ENCODE assay signal across 8 cellular contexts in the genomic region with DNA sequence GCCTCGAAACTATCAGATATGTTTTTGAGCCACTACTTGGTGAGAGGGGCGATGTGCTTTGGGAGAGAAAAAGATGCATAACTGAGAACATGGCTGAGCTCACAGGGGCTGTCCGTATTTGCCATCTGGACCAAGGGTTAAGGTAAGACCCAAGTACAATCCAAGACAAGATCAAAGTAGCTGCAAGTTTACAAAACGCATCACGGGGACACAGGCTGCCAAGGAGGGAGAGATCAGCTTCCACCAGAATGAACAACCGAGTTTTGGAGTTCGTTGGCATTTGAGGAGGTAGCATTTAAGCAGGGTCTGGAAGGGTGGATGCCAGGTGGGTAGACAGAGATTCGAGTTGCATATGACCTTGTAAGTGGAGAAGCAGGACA. TPM values are rescaled to one million over a fixed set of nuclear protein-coding genes. Genes with fewer than 3 reads are reported as not detected.
DNase-seq lines count a peak whose midpoint lies in the region; TF ChIP-seq lines count a peak whose summit lies in the region.

No MANE protein-coding gene starts in this region.

- WGBS in adrenal gland, 4 donors: 53 to 58% (median 57%) methylated on average over 8 of the region's 8 CpGs

- TF ChIP-seq CTCF in adrenal gland (IDR thresholded peaks at IDR 0.05): no peak

- peak overlapping the region; percentile 89 for H3K4me3 Mint-ChIP-seq in T-helper 1 cell treated with Interleukin-12 subunit alpha and Interleukin-12 subunit beta and Interleukin-4 antibody, amounts not matched to agents 30 μg/mL and 1 μg/mL, for 36 hours

- H3K27ac ChIP-seq in adrenal gland (peak overlapping the region in 3 of 5 donors; percentile 90 to 98 (median 94)), temporal lobe (ENCODE audit: low read depth, low read length) (peak overlapping the region; percentile 40)

- no peaks in the 10 kb centered on the region for H3K9me3 Mint-ChIP-seq in T-helper 1 cell treated with Interleukin-12 subunit alpha and Interleukin-12 subunit beta and Interleukin-4 antibody, amounts not matched to agents 30 μg/mL and 1 μg/mL, for 36 hours

- H3K4me1 Mint-ChIP-seq in T-helper 1 cell treated with Interleukin-12 subunit alpha and Interleukin-12 subunit beta and Interleukin-4 antibody, amounts not matched to agents 30 μg/mL and 1 μg/mL, for 36 hours (ENCODE audit: low read depth): peaks cover 28% of the 10 kb centered on the region

- H3K27me3 ChIP-seq in adrenal gland: no peaks in the 10 kb centered on the region

- H3K36me3 ChIP-seq in adrenal gland (replicated peaks in 1 of 2): no peaks in the 10 kb centered on the region

- H3K27me3 Mint-ChIP-seq in T-helper 1 cell treated with Interleukin-12 subunit alpha and Interleukin-12 subunit beta and Interleukin-4 antibody, amounts not matched to agents 30 μg/mL and 1 μg/mL, for 36 hours (ENCODE audit: low read depth): no peaks in the 10 kb centered on the region

- TF ChIP-seq POLR2A in adrenal gland (IDR thresholded peaks at IDR 0.05): no peak

- intact Hi-C loops in adrenal gland (cut with DNase I): loop anchor here (5.0 kb wide), 3 partner anchors 98 to 308 kb away; no protein-coding TSS in a partner anchor

- peak overlapping the region in 2 of 4 donors; percentile 72 to 95 for H3K4me3 ChIP-seq in adrenal gland

- H3K9me3 ChIP-seq in adrenal gland (replicated peaks in 1 of 3): no peaks in the 10 kb centered on the region

- DNase-seq in T-helper 1 cell: no peak
- DNase-seq in adrenal gland: no peak
- DNase-seq in left kidney (ENCODE audit: low read depth, low spot score): peak; percentile 18
- DNase-seq in Kasumi-1 (lab: John Stamatoyannopoulos, UW): no peak
- DNase-seq in KG1 (lab: John Stamatoyannopoulos, UW): no peak
- DNase-seq in DMS114 treated with DMSO at 0.1 percent for 48 hours (lab: John Stamatoyannopoulos, UW; ENCODE audit: unreplicated experiment): no peak

- H3K27ac Mint-ChIP-seq in T-helper 1 cell treated with Interleukin-12 subunit alpha and Interleukin-12 subunit beta and Interleukin-4 antibody, amounts not matched to agents 30 μg/mL and 1 μg/mL, for 36 hours: peak overlapping the region; percentile 85

- peaks cover 3% of the 10 kb centered on the region for H3K36me3 Mint-ChIP-seq in T-helper 1 cell treated with Interleukin-12 subunit alpha and Interleukin-12 subunit beta and Interleukin-4 antibody, amounts not matched to agents 30 μg/mL and 1 μg/mL, for 36 hours (ENCODE audit: low read depth)

- H3K4me1 ChIP-seq in adrenal gland (replicated peaks in 1 of 2): peaks cover 0 to 19% of the 10 kb centered on the region in 2 donors

RNA-seq across cellular contexts. Expression of gene PITPNC1, which starts 2.2 kb away (rescaled TPM):
- 10 to 100 TPM in 5 of 8 donors, 1 to 10 TPM in 3; 4.9 to 33.0 (median 15.7) TPM for total RNA-seq in adrenal gland
- polyA plus RNA-seq in adrenal gland: 10 to 100 TPM in 1 of 3 donors, 1 to 10 TPM in 2; 6.8 to 15.4 (median 8.5) TPM
- total RNA-seq in temporal lobe: 75.5 TPM

RNA-seq across cellular contexts. Expression of gene PSMD12, which starts 12.9 kb away (rescaled TPM):
- total RNA-seq in adrenal gland (10 to 100 TPM; 19.7 to 88.8 (median 36.0) TPM), temporal lobe (34.9 TPM)
- polyA plus RNA-seq in adrenal gland: 100 to 1,000 TPM in 1 of 3 donors, 10 to 100 TPM in 2; 31.0 to 163 (median 35.7) TPM
